1 cellular context compared by ENCODE assay signal in genomic region chr7:20776214-20776875, GRCh38.
TF ChIP-seq lines count a peak whose summit lies in the region.

No MANE protein-coding gene starts in this region.

TF ChIP-seq in WTC11, 78 proteins besides CTCF, POLR2A, EP300 and RAD21 (continued from another document and continues in another):
- no peak for TF ChIP-seq ATF6 (CRISPR knock-in tag; IDR thresholded peaks at IDR 0.05)
- no peak for TF ChIP-seq AFF4 (CRISPR knock-in tag; IDR thresholded peaks at IDR 0.05; ENCODE audit: borderline replicate concordance)
- TF ChIP-seq MXD4 (CRISPR knock-in tag; IDR thresholded peaks at IDR 0.05; ENCODE audit: borderline replicate concordance): no peak
- peak; percentile 35; the same call in 1 of the 2 replicates for TF ChIP-seq HMGXB4 (CRISPR knock-in tag; IDR thresholded peaks at IDR 0.05)
- no peak for TF ChIP-seq ZNF263 (CRISPR knock-in tag; IDR thresholded peaks at IDR 0.05; ENCODE audit: low read depth)
- TF ChIP-seq SOX15 (CRISPR knock-in tag; IDR thresholded peaks at IDR 0.05): no peak
- TF ChIP-seq AR (CRISPR knock-in tag; IDR thresholded peaks at IDR 0.05): no peak
- no peak for TF ChIP-seq ATF2 (CRISPR knock-in tag; IDR thresholded peaks at IDR 0.05; ENCODE audit: borderline replicate concordance, low read depth)
- TF ChIP-seq NFATC4 (CRISPR knock-in tag; IDR thresholded peaks at IDR 0.05): no peak
- TF ChIP-seq NR2C2 (CRISPR knock-in tag; IDR thresholded peaks at IDR 0.05): no peak
- peak; percentile 90 for TF ChIP-seq ZNF121 (CRISPR knock-in tag; IDR thresholded peaks at IDR 0.05)
- TF ChIP-seq EMX1 (CRISPR knock-in tag; IDR thresholded peaks at IDR 0.05): no peak
- no peak for TF ChIP-seq IRF1 (CRISPR knock-in tag; IDR thresholded peaks at IDR 0.05)
- no peak for TF ChIP-seq USF1 (CRISPR knock-in tag; IDR thresholded peaks at IDR 0.05)
- no peak for TF ChIP-seq ZNF281 (CRISPR knock-in tag; IDR thresholded peaks at IDR 0.05)
- no peak for TF ChIP-seq ZBTB43 (CRISPR knock-in tag; IDR thresholded peaks at IDR 0.05)
- TF ChIP-seq ATF1 (CRISPR knock-in tag; IDR thresholded peaks at IDR 0.05): no peak
- TF ChIP-seq GABPB1 (CRISPR knock-in tag; IDR thresholded peaks at IDR 0.05): no peak
- TF ChIP-seq TCF7 (CRISPR knock-in tag; IDR thresholded peaks at IDR 0.05; ENCODE audit: low read depth): no peak
- TF ChIP-seq RORB (CRISPR knock-in tag; IDR thresholded peaks at IDR 0.05): no peak
- TF ChIP-seq TP53 (CRISPR knock-in tag; IDR thresholded peaks at IDR 0.05): no peak
- TF ChIP-seq SP1 (CRISPR knock-in tag; conservative IDR thresholded peaks at IDR 0.05): 0 out of 2 replicates have a peak, but pooled peaks have one; percentile 40
- no peak for TF ChIP-seq CBFB (CRISPR knock-in tag; IDR thresholded peaks at IDR 0.05; ENCODE audit: low read depth)
- TF ChIP-seq ZBTB21 (CRISPR knock-in tag; IDR thresholded peaks at IDR 0.05; ENCODE audit: borderline replicate concordance): no peak
- no peak for TF ChIP-seq PREB (CRISPR knock-in tag; IDR thresholded peaks at IDR 0.05; ENCODE audit: borderline replicate concordance)
- no peak for TF ChIP-seq ZNF232 (CRISPR knock-in tag; IDR thresholded peaks at IDR 0.05)
- TF ChIP-seq KAT7 (CRISPR knock-in tag; IDR thresholded peaks at IDR 0.05; ENCODE audit: borderline replicate concordance): no peak
- no peak for TF ChIP-seq SMAD3 (CRISPR knock-in tag; IDR thresholded peaks at IDR 0.05; ENCODE audit: borderline replicate concordance)
- TF ChIP-seq ZNF138 (CRISPR knock-in tag; conservative IDR thresholded peaks at IDR 0.05): no peak
- TF ChIP-seq MLX (CRISPR knock-in tag; IDR thresholded peaks at IDR 0.05): no peak
- no peak for TF ChIP-seq ZSCAN18 (CRISPR knock-in tag; IDR thresholded peaks at IDR 0.05)
- 0 out of 2 replicates have a peak, but pooled peaks have one; percentile 27 for TF ChIP-seq TEAD4 (CRISPR knock-in tag; IDR thresholded peaks at IDR 0.05)
- TF ChIP-seq E2F4 (CRISPR knock-in tag; IDR thresholded peaks at IDR 0.05; ENCODE audit: borderline replicate concordance, low read depth): no peak
- TF ChIP-seq ZNF219 (CRISPR knock-in tag; IDR thresholded peaks at IDR 0.05; ENCODE audit: borderline replicate concordance): no peak
